In genomic region chr22:39240841-39241631, GRCh38 we compare ENCODE assay signal across 8 cellular contexts. TPM values are rescaled to one million over a fixed set of nuclear protein-coding genes. Genes with fewer than 3 reads are reported as not detected.
DNase-seq lines count a peak whose midpoint lies in the region; ATAC-seq, FAIRE-seq and TF ChIP-seq lines count a peak whose summit lies in the region.

No MANE protein-coding gene starts in this region.

- DNase-seq in DMS53 treated with DMSO at 0.1 percent for 48 hours (lab: John Stamatoyannopoulos, UW; ENCODE audit: unreplicated experiment) = peak; percentile 90
- peak; percentile 47 for DNase-seq in RCC 7860 (ENCODE audit: low spot score)
- peak; percentile 78 to 81 (median 79) for DNase-seq in mucosa of descending colon
- DNase-seq in mesenteric fat pad (ENCODE audit: low spot score) = no peak
- no peak for DNase-seq in NCI-H82 (lab: John Stamatoyannopoulos, UW)

- H3K4me1 ChIP-seq in mucosa of descending colon (ENCODE audit: low read depth) = peaks cover 69% of the 10 kb centered on the region

- no peaks in the 10 kb centered on the region for H3K9me3 ChIP-seq in mucosa of descending colon

- FAIRE-seq in RCC 7860 (lab: Jason Lieb, UNC) = no peak

- peak overlapping the region; percentile 65 for H3K27ac ChIP-seq in cingulate gyrus (ENCODE audit: low read depth, low read length)

- H3K4me3 ChIP-seq in mucosa of descending colon = no peak overlapping the region

- ATAC-seq in mucosa of descending colon = peak; percentile 58
- ATAC-seq in GM18519 (IDR thresholded peaks at IDR 0.05; ENCODE audit: low FRiP score, unreplicated experiment) = no peak
- ATAC-seq in GM21737 (IDR thresholded peaks at IDR 0.05; ENCODE audit: unreplicated experiment) = no peak

- no peak for TF ChIP-seq CTCF in mucosa of descending colon (IDR thresholded peaks at IDR 0.05)

- intact Hi-C loops in mucosa of descending colon (cut with DNase I, micrococcal nuclease) = no loop called here

- no peaks in the 10 kb centered on the region for H3K36me3 ChIP-seq in mucosa of descending colon (ENCODE audit: low read depth)

RNA-seq across cellular contexts. Expression of gene PDGFB, which starts 3.7 kb away (rescaled TPM):
- total RNA-seq in mucosa of descending colon (10 to 100 TPM in 1 of 3 donors, 1 to 10 TPM in 2; 1.8 to 16.6 (median 5.4) TPM), mesenteric fat pad (38.0 TPM)

Comparison
In these comparisons a context has a peak if more than half of its experiments do, and no peak if none do; other contexts are left out.
1. DNase-seq: peak in DMS53 treated with DMSO at 0.1 percent for 48 hours (single experiment), RCC 7860 (single experiment) and mucosa of descending colon (3 of 3); none in mesenteric fat pad (single experiment) and NCI-H82 (single experiment).